ENCODE assay signal across 8 cellular contexts in the genomic region with DNA sequence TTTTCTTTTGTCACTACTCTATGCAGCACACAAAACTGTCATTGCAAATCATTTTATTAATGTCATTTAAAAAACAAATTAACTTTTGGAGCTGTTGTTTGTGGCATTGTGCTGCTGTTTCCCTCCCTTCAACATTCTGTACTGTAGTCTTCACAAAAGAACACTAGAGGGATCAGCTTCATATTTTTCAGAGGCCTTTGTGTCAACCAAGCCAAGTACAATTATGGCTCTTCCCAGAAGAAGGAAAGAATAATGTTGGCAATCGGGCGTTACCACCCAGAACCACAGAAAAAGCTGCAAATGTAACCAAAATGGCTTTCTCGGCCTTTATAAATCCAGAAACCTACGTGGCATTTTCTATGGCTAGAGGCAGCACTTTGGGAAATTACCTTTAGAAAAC.
DNase-seq lines count a peak whose midpoint lies in the region; FAIRE-seq and TF ChIP-seq lines count a peak whose summit lies in the region.

No MANE protein-coding gene starts in this region.

- peak overlapping the region; percentile 37 for H3K9ac ChIP-seq in fibroblast of lung (ENCODE audit: insufficient read depth, low read length)

- TF ChIP-seq CTCF in fibroblast of lung (conservative IDR thresholded peaks at IDR 0.05 in 1 of 2, IDR thresholded peaks at IDR 0.05 in 1 of 2; ENCODE audit: low read depth in 1 of 2, low read length in 2 of 2) (peak; percentile 74 to 78), prostate gland (IDR thresholded peaks at IDR 0.05) (peak in 3 of 4 experiments; percentile 19 to 56 (median 34))

- H3K4me3 ChIP-seq in fibroblast of lung (replicated peaks in 1 of 4; ENCODE audit: control extremely low read depth in 1 of 4, insufficient read depth in 1 of 4, low read depth in 3 of 4, low read length in 4 of 4) (peak overlapping the region in 3 of 4 experiments; percentile 21 to 52 (median 36)), prostate gland (no peak overlapping the region), small intestine (ENCODE audit: low read depth in 1 of 2, low read length in 2 of 2) (no peak overlapping the region)

- DNase-seq in DMS53 (lab: John Stamatoyannopoulos, UW) (peak; percentile 55), NCI-H82 treated with DMSO at 0.1 percent for 48 hours (lab: John Stamatoyannopoulos, UW; ENCODE audit: unreplicated experiment) (peak; percentile 32), fibroblast of lung (ENCODE audit: low read depth in 2 of 2) (peak; percentile 81 to 92), prostate gland (ENCODE audit: low spot score) (no peak), small intestine (no peak), GOT3 (lab: John Stamatoyannopoulos, UW) (no peak)
- DNase-seq in activated naive CD4-positive, alpha-beta T cell (lab: John Stamatoyannopoulos, UW): no peak
- DNase-seq in stimulated activated CD4-positive, alpha-beta T cell treated with anti-CD3 and anti-CD28 coated beads, Interleukin-15, amount 100 ng/mL, for 24 hours: no peak

- peak overlapping the region; percentile 42 for H3K4me2 ChIP-seq in fibroblast of lung (ENCODE audit: extremely low read depth, insufficient read depth, low read length)

- H3K9me3 ChIP-seq in fibroblast of lung (ENCODE audit: control insufficient read depth, insufficient read depth, low read depth, low read length) (no peaks in the 10 kb centered on the region), prostate gland (no peaks in the 10 kb centered on the region), small intestine (ENCODE audit: control insufficient read depth, low read depth) (no peaks in the 10 kb centered on the region)

- H3K36me3 ChIP-seq in fibroblast of lung (ENCODE audit: control insufficient read depth, insufficient read depth, low read length) (no peaks in the 10 kb centered on the region), prostate gland (no peaks in the 10 kb centered on the region), small intestine (ENCODE audit: control insufficient read depth in 2 of 2, insufficient read depth in 2 of 2, low read length in 2 of 2) (no peaks in the 10 kb centered on the region)

- H3K4me1 ChIP-seq in fibroblast of lung (ENCODE audit: control insufficient read depth, extremely low read depth, insufficient read depth, low read length): peaks cover 31% of the 10 kb centered on the region
- H3K4me1 ChIP-seq in prostate gland (replicated peaks): no peaks in the 10 kb centered on the region
- no peaks in the 10 kb centered on the region for H3K4me1 ChIP-seq in small intestine (ENCODE audit: control insufficient read depth in 2 of 2, insufficient read depth in 1 of 2, low read depth in 1 of 2, low read length in 1 of 2)

- intact Hi-C loops in prostate gland (cut with DNase I): loop anchor here (1.0 to 5.0 kb wide), 3 partner anchors 79 to 361 kb away; partner anchors contain the start of gene SGCE

- no peak overlapping the region for H2AFZ ChIP-seq in fibroblast of lung (ENCODE audit: low read length)

- H3K27me3 ChIP-seq in fibroblast of lung (ENCODE audit: control insufficient read depth, insufficient read depth, low read length) (no peaks in the 10 kb centered on the region), prostate gland (replicated peaks; ENCODE audit: insufficient read depth) (no peaks in the 10 kb centered on the region), small intestine (ENCODE audit: control insufficient read depth in 2 of 2, insufficient read depth in 2 of 2, low read length in 2 of 2) (no peaks in the 10 kb centered on the region)

- 43% methylated on average over 4 of the region's 4 CpGs for WGBS in prostate gland
- WGBS in small intestine, 3 donors: 53 to 78% (median 75%) methylated on average over 4 of the region's 4 CpGs

- no peak for TF ChIP-seq POLR2A in prostate gland (IDR thresholded peaks at IDR 0.05)

- H3K79me2 ChIP-seq in fibroblast of lung (ENCODE audit: control insufficient read depth, insufficient read depth, low read length): peaks cover 6% of the 10 kb centered on the region

- FAIRE-seq in small intestine (lab: Jason Lieb, UNC): no peak

- H3K27ac ChIP-seq in fibroblast of lung (ENCODE audit: insufficient read depth, low read length) (peak overlapping the region; percentile 92), prostate gland (peak overlapping the region in 1 of 2 donors; percentile 2), small intestine (ENCODE audit: low read depth in 1 of 2, low read length in 1 of 2) (no peak overlapping the region)

- no peaks in the 10 kb centered on the region for H4K20me1 ChIP-seq in fibroblast of lung (ENCODE audit: control insufficient read depth, extremely low read depth, insufficient read depth, low read length)

Comparison
In these comparisons a context has a peak if more than half of its experiments do, and no peak if none do; other contexts are left out.
1. DNase-seq: peak in DMS53 (single experiment), NCI-H82 treated with DMSO at 0.1 percent for 48 hours (single experiment) and fibroblast of lung (2 of 2); none in prostate gland (single experiment), small intestine (single experiment), activated naive CD4-positive, alpha-beta T cell (0 of 4), GOT3 (single experiment) and stimulated activated CD4-positive, alpha-beta T cell treated with anti-CD3 and anti-CD28 coated beads, Interleukin-15, amount 100 ng/mL, for 24 hours (single experiment).
2. H3K4me3 ChIP-seq: peak in fibroblast of lung (3 of 4); none in prostate gland (0 of 2) and small intestine (0 of 2).